10 cellular contexts compared by ENCODE assay signal in the genomic region with DNA sequence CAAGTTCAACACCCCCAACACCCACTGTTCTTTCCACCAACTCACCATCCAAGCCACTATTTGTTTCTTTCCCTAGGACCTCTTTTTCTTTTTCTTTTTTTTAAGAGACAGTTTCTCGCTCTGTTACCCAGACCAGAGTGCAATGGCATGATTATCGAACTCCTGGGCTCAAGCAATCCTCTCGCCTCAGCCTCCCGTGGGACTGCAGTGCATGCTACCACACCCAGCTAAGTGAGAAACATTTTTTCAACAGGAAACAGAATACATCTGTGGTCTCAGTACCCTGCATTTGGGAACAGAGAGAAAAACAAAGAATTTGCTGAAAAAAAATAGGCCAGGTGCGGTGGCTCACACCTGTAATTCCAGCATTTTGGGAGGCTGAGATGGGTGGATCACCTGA. TPM values are rescaled to one million over a fixed set of nuclear protein-coding genes. Genes with fewer than 3 reads are reported as not detected.
DNase-seq lines count a peak whose midpoint lies in the region; ATAC-seq and TF ChIP-seq lines count a peak whose summit lies in the region.
"Had no signal": no experiment of that assay in that cellular context is flagged by ENCODE, and none has a peak within 500 bp of the region (broad histone marks: within the 10 kb centered on the region; RNA-seq: fewer than 3 reads in every experiment).

No MANE protein-coding gene starts in this region.

- no peak for TF ChIP-seq CTCF in left ventricle myocardium inferior (IDR thresholded peaks at IDR 0.05; ENCODE audit: borderline replicate concordance)
- TF ChIP-seq CTCF in endodermal cell (conservative IDR thresholded peaks at IDR 0.05), result no peak
- no peak for TF ChIP-seq CTCF in upper lobe of right lung (IDR thresholded peaks at IDR 0.05)

- H3K9ac ChIP-seq in endodermal cell (ENCODE audit: extremely low read depth, low read length, poor library complexity, severe bottlenecking), result no peak overlapping the region

- H3K27me3 ChIP-seq in left ventricle myocardium inferior (ENCODE audit: low read depth), result no peaks in the 10 kb centered on the region
- H3K27me3 ChIP-seq in endodermal cell (ENCODE audit: control insufficient read depth, insufficient read depth, low read length, poor library complexity, severe bottlenecking), result no peaks in the 10 kb centered on the region
- no peaks in the 10 kb centered on the region for H3K27me3 ChIP-seq in upper lobe of right lung

- H3K4me1 Mint-ChIP-seq in endodermal cell, result peaks cover 15% of the 10 kb centered on the region

- 95 to 100% methylated on average over 5 of the region's 5 CpGs for WGBS in endodermal cell (ENCODE audit: insufficient coverage in 1 of 2, insufficient read length in 1 of 2), 2 experiments

- intact Hi-C loops in left ventricle myocardium inferior (cut with micrococcal nuclease) (no loop called here), cardiac septum (cut with DNase I) (no loop called here), upper lobe of right lung (cut with DNase I) (no loop called here)

- H3K36me3 ChIP-seq in left ventricle myocardium inferior (no peaks in the 10 kb centered on the region), endodermal cell (ENCODE audit: control insufficient read depth, insufficient read depth, low read length) (no peaks in the 10 kb centered on the region), upper lobe of right lung (no peaks in the 10 kb centered on the region)

- ATAC-seq in HG03175 (IDR thresholded peaks at IDR 0.05; ENCODE audit: unreplicated experiment) (peak; percentile 32), upper lobe of right lung (no peak), HG03457 (IDR thresholded peaks at IDR 0.05; ENCODE audit: unreplicated experiment) (no peak)
- ATAC-seq: Panc1 had no signal

- no peaks in the 10 kb centered on the region for H3K27me3 Mint-ChIP-seq in endodermal cell (ENCODE audit: insufficient read depth)

- peak overlapping the region; percentile 61 for H3K27ac Mint-ChIP-seq in endodermal cell

- no peaks in the 10 kb centered on the region for H3K9me3 Mint-ChIP-seq in endodermal cell

- H3K9me3 ChIP-seq in left ventricle myocardium inferior (replicated peaks) (no peaks in the 10 kb centered on the region), endodermal cell (ENCODE audit: control insufficient read depth, low read length) (no peaks in the 10 kb centered on the region), upper lobe of right lung (no peaks in the 10 kb centered on the region)

- H3K4me3 Mint-ChIP-seq in endodermal cell, result no peak overlapping the region

- H3K36me3 Mint-ChIP-seq in endodermal cell (ENCODE audit: low read depth), result peaks cover 3% of the 10 kb centered on the region

- H3K4me1 ChIP-seq in left ventricle myocardium inferior (peaks cover 100% of the 10 kb centered on the region), endodermal cell (ENCODE audit: control insufficient read depth, insufficient read depth, low read length) (no peaks in the 10 kb centered on the region), upper lobe of right lung (peaks cover 92% of the 10 kb centered on the region)

- H3K27ac ChIP-seq in left ventricle myocardium inferior (replicated peaks) (peak overlapping the region; percentile 87), endodermal cell (ENCODE audit: low read depth, low read length) (no peak overlapping the region), upper lobe of right lung (peak overlapping the region; percentile 56)

- H3K4me3 ChIP-seq in left ventricle myocardium inferior (no peak overlapping the region), endodermal cell (ENCODE audit: low read length) (no peak overlapping the region), upper lobe of right lung (no peak overlapping the region)

- DNase-seq in left ventricle myocardium inferior, result no peak
- DNase-seq in cardiac septum (ENCODE audit: low spot score), result no peak
- DNase-seq in endodermal cell, result no peak
- DNase-seq in upper lobe of right lung, result no peak
- DNase-seq in NCI-H446 treated with DMSO at 0.1 percent for 48 hours (lab: John Stamatoyannopoulos, UW), result no peak
- no peak for DNase-seq in NCI-H2029 treated with DMSO at 0.1 percent for 48 hours (lab: John Stamatoyannopoulos, UW)
- DNase-seq: activated CD4-positive, alpha-beta T cell treated with anti-CD3 and anti-CD28 coated beads for 1 hour had no signal

RNA-seq across cellular contexts. Expression of a gene that starts 24.6 kb away (rescaled TPM):
- total RNA-seq in left ventricle myocardium inferior (37.1 TPM), cardiac septum (35.7 TPM), endodermal cell (10 to 100 TPM; 62.9 to 92.6 TPM), upper lobe of right lung (80.1 TPM)
- 29.4 TPM for polyA plus RNA-seq in endodermal cell (2013, experiment 1 of 2)
- 31.1 TPM for polyA plus RNA-seq in endodermal cell (2013, experiment 2 of 2)
